Comparison of ENCODE assay signal across 15 cellular contexts in genomic region chr1:201014816-201015200, GRCh38. TPM values are rescaled to one million over a fixed set of nuclear protein-coding genes. Genes with fewer than 3 reads are reported as not detected.
A peak's percentile ranks its signal among the peaks of the same experiment; 100 is the strongest.
DNase-seq lines count a peak whose midpoint lies in the region; ATAC-seq and TF ChIP-seq lines count a peak whose summit lies in the region.
"Had no signal": no experiment of that assay in that cellular context is flagged by ENCODE, and none has a peak within 500 bp of the region (broad histone marks: within the 10 kb centered on the region; RNA-seq: fewer than 3 reads in every experiment).

No MANE protein-coding gene starts in this region.

- H3K9me3 ChIP-seq in DND-41 (ENCODE audit: insufficient read depth, low read length, severe bottlenecking) = no peaks in the 10 kb centered on the region
- H3K9me3 ChIP-seq: ascending aorta, gastrocnemius medialis had no signal

- H3K4me3 Mint-ChIP-seq in activated CD4-positive, alpha-beta memory T cell treated with anti-CD3 and anti-CD28 coated beads, Interleukin-2, amount 10 ng/mL, durations not matched to agents 7 days and 5 days = peak overlapping the region; percentile 27
- H3K4me3 Mint-ChIP-seq: stimulated activated naive B cell treated with anti-CD40 and anti-IgM and Interleukin-4, amounts not matched to agents 10 μg/mL and 1 μg/mL and 100 μg/mL, for 72 hours had no signal

- DNase-seq in A172 (ENCODE audit: low spot score) = peak; percentile 39
- DNase-seq in DND-41 = no peak
- DNase-seq in activated CD4-positive, alpha-beta memory T cell treated with anti-CD3 and anti-CD28 coated beads, Interleukin-2, amount 10 ng/mL, durations not matched to agents 7 days and 5 days = no peak
- DNase-seq in fibroblast of the aortic adventitia (ENCODE audit: low read depth) = peak; percentile 30
- DNase-seq in glomerular visceral epithelial cell (ENCODE audit: extremely low spot score) = no peak
- DNase-seq in DMS114 treated with DMSO at 0.1 percent for 48 hours (lab: John Stamatoyannopoulos, UW; ENCODE audit: unreplicated experiment) = no peak
- no peak for DNase-seq in DMS 273 (lab: John Stamatoyannopoulos, UW; ENCODE audit: unreplicated experiment)
- DNase-seq: gastrocnemius medialis; islet precursor cell; MM.1S; stimulated activated CD4-positive, alpha-beta T cell treated with anti-CD3 and anti-CD28 coated beads, Interleukin-4, amount 100 ng/mL, for 1 hour; stimulated activated naive B cell treated with anti-CD40 and anti-IgM and Interleukin-4, amounts not matched to agents 10 μg/mL and 1 μg/mL and 100 μg/mL, for 72 hours; T-helper 17 cell had no signal

- no peak overlapping the region for H3K4me2 ChIP-seq in DND-41 (ENCODE audit: insufficient read depth, low read length)

- peaks cover 96% of the 10 kb centered on the region for H3K4me1 Mint-ChIP-seq in activated CD4-positive, alpha-beta memory T cell treated with anti-CD3 and anti-CD28 coated beads, Interleukin-2, amount 10 ng/mL, durations not matched to agents 7 days and 5 days

- no peaks in the 10 kb centered on the region; the same call in 1 of the 2 replicates for H3K36me3 ChIP-seq in DND-41 (ENCODE audit: insufficient read depth, low read length)
- H3K36me3 ChIP-seq: ascending aorta, gastrocnemius medialis had no signal

- no peaks in the 10 kb centered on the region for H3K27me3 ChIP-seq in DND-41 (ENCODE audit: insufficient read depth, low read length, poor library complexity)
- H3K27me3 ChIP-seq: ascending aorta had no signal

- H3K4me3 ChIP-seq in DND-41 (ENCODE audit: low read depth in 1 of 2, low read length in 2 of 2) (no peak overlapping the region), fibroblast of the aortic adventitia (ENCODE audit: low read depth, low read length) (no peak overlapping the region)
- H3K4me3 ChIP-seq: ascending aorta, gastrocnemius medialis had no signal

- POLR2A ChIA-PET in activated CD4-positive, alpha-beta memory T cell treated with anti-CD3 and anti-CD28 coated beads, Interleukin-2, amount 10 ng/mL, durations not matched to agents 7 days and 5 days (lab: Charles Lee) = interaction anchor here (1.3 to 11.1 kb wide), 5 partner anchors 10 to 44 kb away, joined by 3 to 178 read pairs (median 7); partner anchors contain the start of gene KIF21B

- H3K36me3 Mint-ChIP-seq in activated CD4-positive, alpha-beta memory T cell treated with anti-CD3 and anti-CD28 coated beads, Interleukin-2, amount 10 ng/mL, durations not matched to agents 7 days and 5 days (ENCODE audit: low read depth) = peaks cover 71% of the 10 kb centered on the region

- peaks cover 91% of the 10 kb centered on the region for H3K79me2 ChIP-seq in DND-41 (ENCODE audit: insufficient read depth, low read length)

- H2AFZ ChIP-seq in DND-41 (ENCODE audit: low read depth, low read length) = no peak overlapping the region

- no peak for TF ChIP-seq CTCF in DND-41 (IDR thresholded peaks at IDR 0.05; ENCODE audit: borderline replicate concordance, extremely low read depth, low read length, poor library complexity, severe bottlenecking)
- TF ChIP-seq CTCF in fibroblast of the aortic adventitia (IDR thresholded peaks at IDR 0.05; ENCODE audit: insufficient read depth, low read length) = no peak

- peak overlapping the region; percentile 99 for H3K27ac Mint-ChIP-seq in activated CD4-positive, alpha-beta memory T cell treated with anti-CD3 and anti-CD28 coated beads, Interleukin-2, amount 10 ng/mL, durations not matched to agents 7 days and 5 days
- H3K27ac Mint-ChIP-seq: stimulated activated naive B cell treated with anti-CD40 and anti-IgM and Interleukin-4, amounts not matched to agents 10 μg/mL and 1 μg/mL and 100 μg/mL, for 72 hours had no signal

- H3K27me3 Mint-ChIP-seq in activated CD4-positive, alpha-beta memory T cell treated with anti-CD3 and anti-CD28 coated beads, Interleukin-2, amount 10 ng/mL, durations not matched to agents 7 days and 5 days = no peaks in the 10 kb centered on the region
- H3K27me3 Mint-ChIP-seq: stimulated activated naive B cell treated with anti-CD40 and anti-IgM and Interleukin-4, amounts not matched to agents 10 μg/mL and 1 μg/mL and 100 μg/mL, for 72 hours; T-helper 17 cell had no signal

- CTCF ChIA-PET in activated CD4-positive, alpha-beta memory T cell treated with anti-CD3 and anti-CD28 coated beads, Interleukin-2, amount 10 ng/mL, durations not matched to agents 7 days and 5 days (lab: Charles Lee) = interaction anchor here (0.6 to 8.9 kb wide), 6 partner anchors 9 to 266 kb away, joined by 3 to 91 read pairs (median 16); partner anchors contain the start of gene KIF21B

- peaks cover 39% of the 10 kb centered on the region for H3K4me1 ChIP-seq in DND-41 (ENCODE audit: insufficient read depth, low read length)

- H3K27ac ChIP-seq in DND-41 (ENCODE audit: low read length) = 0 out of 2 replicates have a peak overlapping the region, but pooled peaks have one; percentile 8
- H3K27ac ChIP-seq: ascending aorta, gastrocnemius medialis had no signal

- H3K9ac ChIP-seq in DND-41 (ENCODE audit: low read depth, low read length) = no peak overlapping the region

- ATAC-seq in DND-41 (ENCODE audit: insufficient read depth, low read depth) = no peak
- ATAC-seq in HG03442 (IDR thresholded peaks at IDR 0.05; ENCODE audit: unreplicated experiment) = no peak
- ATAC-seq: gastrocnemius medialis; stimulated activated naive B cell treated with anti-CD40 and anti-IgM and Interleukin-4, amounts not matched to agents 10 μg/mL and 1 μg/mL and 100 μg/mL, for 72 hours; T-helper 17 cell had no signal

- H3K9me3 Mint-ChIP-seq in activated CD4-positive, alpha-beta memory T cell treated with anti-CD3 and anti-CD28 coated beads, Interleukin-2, amount 10 ng/mL, durations not matched to agents 7 days and 5 days = no peaks in the 10 kb centered on the region
- H3K9me3 Mint-ChIP-seq: stimulated activated naive B cell treated with anti-CD40 and anti-IgM and Interleukin-4, amounts not matched to agents 10 μg/mL and 1 μg/mL and 100 μg/mL, for 72 hours had no signal

- H4K20me1 ChIP-seq in DND-41 (ENCODE audit: insufficient read depth, low read length) = peaks cover 74% of the 10 kb centered on the region

RNA-seq across cellular contexts. Expression of gene KIF21B, which starts 8.7 kb away (rescaled TPM):
- total RNA-seq in A172 (2014; rRNA removed; shearing (Covaris generic)) = 1.2 and 2.0 TPM in 2 replicates
- total RNA-seq in activated CD4-positive, alpha-beta memory T cell treated with anti-CD3 and anti-CD28 coated beads, Interleukin-2, amount 10 ng/mL, durations not matched to agents 7 days and 5 days = 100 to 1,000 TPM; 175 to 180 TPM
- total RNA-seq in fibroblast of the aortic adventitia (ENCODE audit: low replicate concordance) = under 0.01 TPM in 1 of 2 replicates, not detected in the other

Comparison
In these comparisons a context has a peak if more than half of its experiments do, and no peak if none do; other contexts are left out.
1. DNase-seq: peak in A172 (single experiment) and fibroblast of the aortic adventitia (single experiment); none in DND-41 (single experiment), activated CD4-positive, alpha-beta memory T cell treated with anti-CD3 and anti-CD28 coated beads, Interleukin-2, amount 10 ng/mL, durations not matched to agents 7 days and 5 days (single experiment), glomerular visceral epithelial cell (single experiment), DMS114 treated with DMSO at 0.1 percent for 48 hours (single experiment) and DMS 273 (single experiment).
2. RNA of gene KIF21B, which starts 8.7 kb away (total RNA-seq): 175 to 180 TPM in activated CD4-positive, alpha-beta memory T cell treated with anti-CD3 and anti-CD28 coated beads, Interleukin-2, amount 10 ng/mL, durations not matched to agents 7 days and 5 days; 1.2 to 2.0 TPM in A172 and under 0.01 TPM in fibroblast of the aortic adventitia; every median in the first group is over 10 times any median in the second.